ENCODE assay signal across 1 cellular context in the genomic region with DNA sequence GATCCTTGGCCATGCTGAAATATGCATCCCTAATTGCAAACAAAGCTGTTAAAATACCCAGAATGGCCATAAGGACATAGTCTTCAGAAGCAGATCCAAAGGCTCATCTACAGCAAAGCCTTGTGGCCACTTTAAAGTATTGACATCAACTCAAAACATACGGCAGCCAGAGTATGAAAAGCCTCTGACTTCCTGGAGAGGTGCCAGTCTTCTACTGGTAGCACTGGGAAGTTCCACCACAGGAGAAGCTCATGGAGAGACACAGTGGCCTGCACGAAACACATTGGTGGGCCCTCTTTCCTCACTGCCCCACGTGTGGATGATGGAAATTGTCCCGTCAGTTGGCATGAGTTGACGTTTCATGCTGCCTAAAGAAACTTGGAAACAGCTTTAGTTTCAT.
TF ChIP-seq lines count a peak whose summit lies in the region.

No MANE protein-coding gene starts in this region.

TF ChIP-seq in HepG2, 621 proteins besides CTCF, POLR2A, EP300 and RAD21 (continued from another document):
- TF ChIP-seq, protein P1, sequence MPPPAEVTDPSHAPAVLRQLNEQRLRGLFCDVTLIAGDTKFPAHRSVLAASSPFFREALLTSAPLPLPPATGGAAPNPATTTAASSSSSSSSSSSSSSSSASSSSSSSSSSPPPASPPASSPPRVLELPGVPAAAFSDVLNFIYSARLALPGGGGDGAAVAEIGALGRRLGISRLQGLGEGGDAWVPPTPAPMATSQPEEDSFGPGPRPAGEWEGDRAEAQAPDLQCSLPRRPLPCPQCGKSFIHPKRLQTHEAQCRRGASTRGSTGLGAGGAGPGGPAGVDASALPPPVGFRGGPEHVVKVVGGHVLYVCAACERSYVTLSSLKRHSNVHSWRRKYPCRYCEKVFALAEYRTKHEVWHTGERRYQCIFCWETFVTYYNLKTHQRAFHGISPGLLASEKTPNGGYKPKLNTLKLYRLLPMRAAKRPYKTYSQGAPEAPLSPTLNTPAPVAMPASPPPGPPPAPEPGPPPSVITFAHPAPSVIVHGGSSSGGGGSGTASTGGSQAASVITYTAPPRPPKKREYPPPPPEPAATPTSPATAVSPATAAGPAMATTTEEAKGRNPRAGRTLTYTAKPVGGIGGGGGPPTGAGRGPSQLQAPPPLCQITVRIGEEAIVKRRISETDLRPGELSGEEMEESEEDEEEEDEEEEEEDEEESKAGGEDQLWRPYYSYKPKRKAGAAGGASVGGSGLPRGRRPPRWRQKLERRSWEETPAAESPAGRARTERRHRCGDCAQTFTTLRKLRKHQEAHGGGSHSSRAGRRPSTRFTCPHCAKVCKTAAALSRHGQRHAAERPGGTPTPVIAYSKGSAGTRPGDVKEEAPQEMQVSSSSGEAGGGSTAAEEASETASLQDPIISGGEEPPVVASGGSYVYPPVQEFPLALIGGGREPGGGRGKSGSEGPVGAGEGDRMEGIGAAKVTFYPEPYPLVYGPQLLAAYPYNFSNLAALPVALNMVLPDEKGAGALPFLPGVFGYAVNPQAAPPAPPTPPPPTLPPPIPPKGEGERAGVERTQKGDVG (CRISPR knock-in tag; IDR thresholded peaks at IDR 0.05; ENCODE audit: borderline replicate concordance) = no peak
- TF ChIP-seq ZNF263 (CRISPR knock-in tag; IDR thresholded peaks at IDR 0.05) (no peak), ZNF788 (CRISPR knock-in tag; IDR thresholded peaks at IDR 0.05; ENCODE audit: borderline replicate concordance) (no peak), SP2 (CRISPR knock-in tag; IDR thresholded peaks at IDR 0.05) (no peak), DNMT3B (CRISPR knock-in tag; conservative IDR thresholded peaks at IDR 0.05) (no peak), SETDB1 (CRISPR knock-in tag; IDR thresholded peaks at IDR 0.05; ENCODE audit: borderline replicate concordance) (no peak), FOSL2 (CRISPR knock-in tag; IDR thresholded peaks at IDR 0.05) (no peak), ZNF891 (CRISPR knock-in tag; IDR thresholded peaks at IDR 0.05) (no peak), ARNTL (CRISPR knock-in tag; IDR thresholded peaks at IDR 0.05) (no peak)
- TF ChIP-seq, protein P2, sequence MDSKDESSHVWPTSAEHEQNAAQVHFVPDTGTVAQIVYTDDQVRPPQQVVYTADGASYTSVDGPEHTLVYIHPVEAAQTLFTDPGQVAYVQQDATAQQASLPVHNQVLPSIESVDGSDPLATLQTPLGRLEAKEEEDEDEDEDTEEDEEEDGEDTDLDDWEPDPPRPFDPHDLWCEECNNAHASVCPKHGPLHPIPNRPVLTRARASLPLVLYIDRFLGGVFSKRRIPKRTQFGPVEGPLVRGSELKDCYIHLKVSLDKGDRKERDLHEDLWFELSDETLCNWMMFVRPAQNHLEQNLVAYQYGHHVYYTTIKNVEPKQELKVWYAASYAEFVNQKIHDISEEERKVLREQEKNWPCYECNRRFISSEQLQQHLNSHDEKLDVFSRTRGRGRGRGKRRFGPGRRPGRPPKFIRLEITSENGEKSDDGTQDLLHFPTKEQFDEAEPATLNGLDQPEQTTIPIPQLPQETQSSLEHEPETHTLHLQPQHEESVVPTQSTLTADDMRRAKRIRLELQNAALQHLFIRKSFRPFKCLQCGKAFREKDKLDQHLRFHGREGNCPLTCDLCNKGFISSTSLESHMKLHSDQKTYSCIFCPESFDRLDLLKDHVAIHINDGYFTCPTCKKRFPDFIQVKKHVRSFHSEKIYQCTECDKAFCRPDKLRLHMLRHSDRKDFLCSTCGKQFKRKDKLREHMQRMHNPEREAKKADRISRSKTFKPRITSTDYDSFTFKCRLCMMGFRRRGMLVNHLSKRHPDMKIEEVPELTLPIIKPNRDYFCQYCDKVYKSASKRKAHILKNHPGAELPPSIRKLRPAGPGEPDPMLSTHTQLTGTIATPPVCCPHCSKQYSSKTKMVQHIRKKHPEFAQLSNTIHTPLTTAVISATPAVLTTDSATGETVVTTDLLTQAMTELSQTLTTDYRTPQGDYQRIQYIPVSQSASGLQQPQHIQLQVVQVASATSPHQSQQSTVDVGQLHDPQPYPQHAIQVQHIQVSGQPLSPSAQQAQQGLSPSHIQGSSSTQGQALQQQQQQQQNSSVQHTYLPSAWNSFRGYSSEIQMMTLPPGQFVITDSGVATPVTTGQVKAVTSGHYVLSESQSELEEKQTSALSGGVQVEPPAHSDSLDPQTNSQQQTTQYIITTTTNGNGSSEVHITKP (CRISPR knock-in tag; IDR thresholded peaks at IDR 0.05; ENCODE audit: low read depth) = no peak
- TF ChIP-seq, protein P3, sequence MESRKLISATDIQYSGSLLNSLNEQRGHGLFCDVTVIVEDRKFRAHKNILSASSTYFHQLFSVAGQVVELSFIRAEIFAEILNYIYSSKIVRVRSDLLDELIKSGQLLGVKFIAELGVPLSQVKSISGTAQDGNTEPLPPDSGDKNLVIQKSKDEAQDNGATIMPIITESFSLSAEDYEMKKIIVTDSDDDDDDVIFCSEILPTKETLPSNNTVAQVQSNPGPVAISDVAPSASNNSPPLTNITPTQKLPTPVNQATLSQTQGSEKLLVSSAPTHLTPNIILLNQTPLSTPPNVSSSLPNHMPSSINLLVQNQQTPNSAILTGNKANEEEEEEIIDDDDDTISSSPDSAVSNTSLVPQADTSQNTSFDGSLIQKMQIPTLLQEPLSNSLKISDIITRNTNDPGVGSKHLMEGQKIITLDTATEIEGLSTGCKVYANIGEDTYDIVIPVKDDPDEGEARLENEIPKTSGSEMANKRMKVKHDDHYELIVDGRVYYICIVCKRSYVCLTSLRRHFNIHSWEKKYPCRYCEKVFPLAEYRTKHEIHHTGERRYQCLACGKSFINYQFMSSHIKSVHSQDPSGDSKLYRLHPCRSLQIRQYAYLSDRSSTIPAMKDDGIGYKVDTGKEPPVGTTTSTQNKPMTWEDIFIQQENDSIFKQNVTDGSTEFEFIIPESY (CRISPR knock-in tag; IDR thresholded peaks at IDR 0.05) = no peak
